17 cellular contexts compared by ENCODE assay signal in the genomic region with DNA sequence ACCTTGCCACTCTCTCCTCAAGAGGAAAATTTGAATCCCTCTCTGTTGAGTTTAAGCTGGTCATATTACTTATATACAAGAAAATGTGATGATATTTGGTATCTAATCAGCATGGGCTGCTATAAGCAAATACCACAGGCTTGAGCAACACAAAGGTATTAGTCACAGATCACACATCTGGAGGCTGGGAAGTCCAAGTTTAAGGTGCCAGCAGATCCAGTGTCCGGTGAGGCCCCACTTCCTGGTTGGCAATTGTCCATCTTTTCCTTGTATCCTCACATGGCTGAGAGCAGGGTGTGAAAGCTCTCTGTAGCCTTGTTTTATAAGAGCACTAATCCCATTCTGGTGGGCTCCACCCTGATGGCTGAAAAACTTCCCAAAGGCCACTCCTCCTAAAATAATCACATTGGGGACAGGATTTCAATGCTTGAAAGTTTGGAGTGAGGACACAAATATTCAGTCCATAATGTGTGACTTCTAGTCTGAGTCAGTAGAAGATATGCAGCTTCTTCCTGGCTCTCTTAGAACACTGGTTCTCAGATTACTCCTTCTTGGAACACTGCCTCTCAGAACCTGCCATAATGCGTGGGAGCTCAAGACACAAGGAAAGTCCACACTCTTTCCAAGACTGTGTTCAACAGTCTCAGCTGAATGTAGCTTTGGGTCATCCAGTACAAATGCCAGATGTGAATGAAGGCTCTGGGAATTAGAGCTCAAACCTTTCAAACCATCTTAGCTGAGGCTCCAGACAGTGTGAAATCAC.
A peak's percentile ranks its signal among the peaks of the same experiment; 100 is the strongest.
DNase-seq lines count a peak whose midpoint lies in the region; TF ChIP-seq lines count a peak whose summit lies in the region.
"Had no signal": no experiment of that assay in that cellular context is flagged by ENCODE, and none has a peak within 500 bp of the region (broad histone marks: within the 10 kb centered on the region; RNA-seq: fewer than 3 reads in every experiment).

No MANE protein-coding gene starts in this region.

- H3K36me3 ChIP-seq in endodermal cell (ENCODE audit: control insufficient read depth, insufficient read depth, low read length), result no peaks in the 10 kb centered on the region
- no peaks in the 10 kb centered on the region for H3K36me3 ChIP-seq in neural progenitor cell
- no peaks in the 10 kb centered on the region; the same call in 1 of the 2 replicates for H3K36me3 ChIP-seq in MM.1S (replicated peaks; ENCODE audit: insufficient read depth, low read length)
- H3K36me3 ChIP-seq: adrenal gland, tibial nerve had no signal

- no peak overlapping the region for H3K4me2 ChIP-seq in neural progenitor cell
- H3K4me2 ChIP-seq in MM.1S (ENCODE audit: low read depth, low read length), result no peak overlapping the region

- H3K4me1 Mint-ChIP-seq in endodermal cell, result peaks cover 6% of the 10 kb centered on the region
- no peaks in the 10 kb centered on the region for H3K4me1 Mint-ChIP-seq in neural progenitor cell
- H3K4me1 Mint-ChIP-seq: activated CD4-positive, alpha-beta T cell treated with anti-CD3 and anti-CD28 coated beads for 36 hours had no signal

- H3K9ac ChIP-seq in endodermal cell (ENCODE audit: extremely low read depth, low read length, poor library complexity, severe bottlenecking), result no peak overlapping the region
- H3K9ac ChIP-seq in neural progenitor cell, result no peak overlapping the region
- H3K9ac ChIP-seq in MM.1S (ENCODE audit: low read length), result no peak overlapping the region

- DNase-seq in DMS153 (lab: John Stamatoyannopoulos, UW) (peak; percentile 39), DMS153 treated with DMSO at 0.1 percent for 48 hours (lab: John Stamatoyannopoulos, UW; ENCODE audit: unreplicated experiment) (no peak), RWPE1 (ENCODE audit: low spot score) (peak; percentile 43), fibroblast of mammary gland (ENCODE audit: low read depth) (peak; percentile 98), renal cortical epithelial cell (ENCODE audit: low read depth) (peak; percentile 70), endodermal cell (no peak), neural progenitor cell (ENCODE audit: low spot score) (no peak), MM.1S (no peak)
- DNase-seq: activated CD4-positive, alpha-beta T cell treated with anti-CD3 and anti-CD28 coated beads for 36 hours; activated T-cell treated with anti-CD3 and anti-CD28 coated beads, Interleukin-2, amount 50 U/mL, for 24 hours; adrenal gland; CD8-positive, alpha-beta T cell; Kasumi-1; NK-92 treated with Interleukin-12 subunit alpha and Interleukin-12 subunit beta, amount 100 ng/mL, for 24 hours had no signal

- H3K27me3 Mint-ChIP-seq in endodermal cell (ENCODE audit: insufficient read depth) (no peaks in the 10 kb centered on the region), neural progenitor cell (ENCODE audit: insufficient read depth, low read depth) (no peaks in the 10 kb centered on the region)
- H3K27me3 Mint-ChIP-seq: activated CD4-positive, alpha-beta T cell treated with anti-CD3 and anti-CD28 coated beads for 36 hours; activated T-cell treated with anti-CD3 and anti-CD28 coated beads, Interleukin-2, amount 50 U/mL, for 24 hours had no signal

- no peaks in the 10 kb centered on the region for H3K9me2 ChIP-seq in MM.1S (replicated peaks; ENCODE audit: insufficient read depth, low read length)

- WGBS in endodermal cell (ENCODE audit: insufficient coverage in 1 of 2, insufficient read length in 1 of 2), 2 experiments, result 80 to 98% methylated on average over 1 to 2 of the region's 2 CpGs

- no peaks in the 10 kb centered on the region for H3F3A ChIP-seq in neural progenitor cell (ENCODE audit: low read depth)
- no peaks in the 10 kb centered on the region for H3F3A ChIP-seq in MM.1S (ENCODE audit: insufficient read depth, low read length)

- H2AFZ ChIP-seq in neural progenitor cell (replicated peaks) (no peak overlapping the region), MM.1S (ENCODE audit: low read length) (no peak overlapping the region)

- no peaks in the 10 kb centered on the region for H3K9me3 Mint-ChIP-seq in endodermal cell
- no peaks in the 10 kb centered on the region for H3K9me3 Mint-ChIP-seq in neural progenitor cell

- H3K27ac ChIP-seq in RWPE1 (peak overlapping the region; percentile 48; the same call in 1 of the 2 replicates), endodermal cell (ENCODE audit: low read depth, low read length) (no peak overlapping the region), neural progenitor cell (no peak overlapping the region), MM.1S (ENCODE audit: low read length) (no peak overlapping the region)
- H3K27ac ChIP-seq: 22Rv1, adrenal gland, dorsolateral prefrontal cortex, tibial nerve had no signal

- CTCF ChIA-PET in RWPE1 (lab: Yijun Ruan, JAX), result interaction anchor here (0.7 kb wide), 1 partner anchor 66 kb away, joined by 3 read pairs; no protein-coding TSS in a partner anchor

- H3K9me3 ChIP-seq in endodermal cell (ENCODE audit: control insufficient read depth, low read length), result no peaks in the 10 kb centered on the region
- no peaks in the 10 kb centered on the region for H3K9me3 ChIP-seq in neural progenitor cell (ENCODE audit: low read depth)
- H3K9me3 ChIP-seq in MM.1S (replicated peaks; ENCODE audit: insufficient read depth, low read length), result no peaks in the 10 kb centered on the region
- H3K9me3 ChIP-seq: adrenal gland, tibial nerve had no signal

- POLR2A ChIA-PET in RWPE1 (lab: Yijun Ruan, JAX; ENCODE audit: low non-redundant PET), result no interaction called here

- H3K27ac Mint-ChIP-seq in endodermal cell, result no peak overlapping the region
- H3K27ac Mint-ChIP-seq in neural progenitor cell, result no peak overlapping the region
- H3K27ac Mint-ChIP-seq: activated CD4-positive, alpha-beta T cell treated with anti-CD3 and anti-CD28 coated beads for 36 hours; activated T-cell treated with anti-CD3 and anti-CD28 coated beads, Interleukin-2, amount 50 U/mL, for 24 hours; CD8-positive, alpha-beta T cell had no signal

- no peaks in the 10 kb centered on the region for H3K36me3 Mint-ChIP-seq in endodermal cell (ENCODE audit: low read depth)
- H3K36me3 Mint-ChIP-seq in neural progenitor cell, result no peaks in the 10 kb centered on the region
- H3K36me3 Mint-ChIP-seq: CD8-positive, alpha-beta T cell had no signal

- H3K79me2 ChIP-seq in neural progenitor cell (ENCODE audit: low read depth) (no peaks in the 10 kb centered on the region), MM.1S (ENCODE audit: low read length) (no peaks in the 10 kb centered on the region)

- H3K4me1 ChIP-seq in endodermal cell (ENCODE audit: control insufficient read depth, insufficient read depth, low read length), result no peaks in the 10 kb centered on the region
- H3K4me1 ChIP-seq in neural progenitor cell, result no peaks in the 10 kb centered on the region
- H3K4me1 ChIP-seq in MM.1S (ENCODE audit: low read length), result no peaks in the 10 kb centered on the region
- H3K4me1 ChIP-seq: adrenal gland, tibial nerve had no signal

- H3K4me3 Mint-ChIP-seq in endodermal cell (no peak overlapping the region), neural progenitor cell (no peak overlapping the region)
- H3K4me3 Mint-ChIP-seq: activated CD4-positive, alpha-beta T cell treated with anti-CD3 and anti-CD28 coated beads for 36 hours; activated T-cell treated with anti-CD3 and anti-CD28 coated beads, Interleukin-2, amount 50 U/mL, for 24 hours; CD8-positive, alpha-beta T cell had no signal

- H3K27me3 ChIP-seq in endodermal cell (ENCODE audit: control insufficient read depth, insufficient read depth, low read length, poor library complexity, severe bottlenecking), result no peaks in the 10 kb centered on the region
- no peaks in the 10 kb centered on the region for H3K27me3 ChIP-seq in neural progenitor cell
- no peaks in the 10 kb centered on the region for H3K27me3 ChIP-seq in MM.1S (replicated peaks; ENCODE audit: insufficient read depth, low read length)
- H3K27me3 ChIP-seq: adrenal gland, dorsolateral prefrontal cortex, tibial nerve had no signal

- TF ChIP-seq CTCF in RWPE1 (conservative IDR thresholded peaks at IDR 0.05; ENCODE audit: low read depth), result no peak
- no peak for TF ChIP-seq CTCF in fibroblast of mammary gland (conservative IDR thresholded peaks at IDR 0.05; ENCODE audit: control insufficient read depth, insufficient read depth, low read depth, low read length)
- TF ChIP-seq CTCF in endodermal cell (conservative IDR thresholded peaks at IDR 0.05), result no peak
- no peak for TF ChIP-seq CTCF in neural progenitor cell (IDR thresholded peaks at IDR 0.05)
- TF ChIP-seq CTCF in MM.1S (IDR thresholded peaks at IDR 0.05; ENCODE audit: low read length), result no peak

- no peaks in the 10 kb centered on the region for H4K20me1 ChIP-seq in neural progenitor cell (ENCODE audit: low read depth)
- no peaks in the 10 kb centered on the region for H4K20me1 ChIP-seq in MM.1S (ENCODE audit: insufficient read depth, low read length)

- no peak overlapping the region for H3K4me3 ChIP-seq in fibroblast of mammary gland (ENCODE audit: control insufficient read depth, low read depth, low read length)
- H3K4me3 ChIP-seq in endodermal cell (ENCODE audit: low read length), result no peak overlapping the region
- H3K4me3 ChIP-seq in neural progenitor cell, result no peak overlapping the region
- H3K4me3 ChIP-seq in MM.1S (ENCODE audit: low read length), result no peak overlapping the region
- H3K4me3 ChIP-seq: adrenal gland, dorsolateral prefrontal cortex, tibial nerve had no signal

Comparison
In these comparisons a context has a peak if more than half of its experiments do, and no peak if none do; other contexts are left out.
1. DNase-seq: peak in DMS153 (single experiment), RWPE1 (single experiment), fibroblast of mammary gland (single experiment) and renal cortical epithelial cell (single experiment); none in DMS153 treated with DMSO at 0.1 percent for 48 hours (single experiment), endodermal cell (single experiment), neural progenitor cell (single experiment) and MM.1S (single experiment).